26 cellular contexts compared by ENCODE assay signal in the genomic region with DNA sequence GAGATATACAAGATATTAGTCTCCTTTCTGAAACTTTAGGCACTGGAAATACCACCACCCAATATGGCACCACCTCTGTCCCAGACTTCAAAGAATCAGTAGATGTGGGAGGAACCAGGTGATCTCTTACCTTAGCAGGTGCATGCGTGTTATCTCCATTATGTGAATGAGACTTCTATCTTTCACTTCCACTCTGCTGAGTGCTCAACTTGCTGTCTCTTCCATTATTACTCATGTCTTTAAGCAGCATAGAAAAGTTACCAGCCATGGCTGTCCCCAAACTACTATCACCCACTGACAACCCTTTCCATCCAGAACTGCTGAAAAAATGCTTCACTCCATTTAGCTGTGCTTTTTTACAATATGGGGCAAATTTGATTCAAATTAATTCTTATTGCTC.
"Had no signal": no experiment of that assay in that cellular context is flagged by ENCODE, and none has a peak within 500 bp of the region (broad histone marks: within the 10 kb centered on the region; RNA-seq: fewer than 3 reads in every experiment).

No MANE protein-coding gene starts in this region.

- DNase-seq: activated CD4-positive, alpha-beta memory T cell treated with anti-CD3 and anti-CD28 coated beads for 36 hours; activated CD4-positive, alpha-beta T cell treated with anti-CD3 and anti-CD28 coated beads, Interleukin-2, amount 10 ng/mL, durations not matched to agents 24 days and 14 days; activated CD4-positive, CD25-positive, alpha-beta regulatory T cell treated with anti-CD3 and anti-CD28 coated beads, Interleukin-2, amount 50 U/mL, for 72 hours; activated CD8-positive, alpha-beta memory T cell treated with anti-CD3 and anti-CD28 coated beads, Interleukin-2, amount 50 U/mL, for 4 hours; activated effector memory CD4-positive, alpha-beta T cell treated with Interleukin-2 at 50 U/mL for 16 hours; activated naive CD4-positive, alpha-beta T cell treated with Interleukin-2 at 50 U/mL for 16 hours; activated naive CD8-positive, alpha-beta T cell treated with anti-CD3 and anti-CD28 coated beads, Interleukin-2, amount 10 ng/mL, durations not matched to agents 7 days and 5 days; activated T-cell treated with anti-CD3 and anti-CD28 coated beads, Interleukin-2, amount 50 U/mL, for 72 hours; adrenal gland; anterior cingulate cortex; caudate nucleus; Karpas-422; MM.1S; NCI-H1105; NCI-H1436; NCI-H1694 treated with DMSO at 0.1 percent for 48 hours; NCI-H2029 treated with DMSO at 0.1 percent for 48 hours; NCI-H345; NCI-H510A; NCI-H526 treated with DMSO at 0.1 percent for 48 hours; NCI-H82; Peyer's patch; SHP77 treated with DMSO at 0.1 percent for 48 hours; T-helper 17 cell; T-helper 9 cell had no signal

- ATAC-seq: activated T-cell treated with anti-CD3 and anti-CD28 coated beads, Interleukin-2, amount 50 U/mL, for 72 hours; T-helper 17 cell; WTC11 had no signal

- H3K36me3 Mint-ChIP-seq: activated CD4-positive, alpha-beta memory T cell treated with anti-CD3 and anti-CD28 coated beads for 36 hours; activated naive CD8-positive, alpha-beta T cell treated with anti-CD3 and anti-CD28 coated beads, Interleukin-2, amount 10 ng/mL, durations not matched to agents 7 days and 5 days; WTC11 had no signal

- H3K27ac Mint-ChIP-seq: activated CD4-positive, alpha-beta memory T cell treated with anti-CD3 and anti-CD28 coated beads for 36 hours; activated CD4-positive, alpha-beta T cell treated with anti-CD3 and anti-CD28 coated beads, Interleukin-2, amount 10 ng/mL, durations not matched to agents 24 days and 14 days; activated naive CD8-positive, alpha-beta T cell treated with anti-CD3 and anti-CD28 coated beads, Interleukin-2, amount 10 ng/mL, durations not matched to agents 7 days and 5 days; activated T-cell treated with anti-CD3 and anti-CD28 coated beads, Interleukin-2, amount 50 U/mL, for 72 hours; T-helper 17 cell; WTC11 had no signal

- H3K9me3 Mint-ChIP-seq: activated CD4-positive, alpha-beta memory T cell treated with anti-CD3 and anti-CD28 coated beads for 36 hours; activated CD4-positive, alpha-beta T cell treated with anti-CD3 and anti-CD28 coated beads, Interleukin-2, amount 10 ng/mL, durations not matched to agents 24 days and 14 days; activated naive CD8-positive, alpha-beta T cell treated with anti-CD3 and anti-CD28 coated beads, Interleukin-2, amount 10 ng/mL, durations not matched to agents 7 days and 5 days; activated T-cell treated with anti-CD3 and anti-CD28 coated beads, Interleukin-2, amount 50 U/mL, for 72 hours had no signal

- H3K4me1 Mint-ChIP-seq: WTC11 had no signal

- H3K4me3 Mint-ChIP-seq: activated CD4-positive, alpha-beta memory T cell treated with anti-CD3 and anti-CD28 coated beads for 36 hours; activated CD4-positive, alpha-beta T cell treated with anti-CD3 and anti-CD28 coated beads, Interleukin-2, amount 10 ng/mL, durations not matched to agents 24 days and 14 days; activated naive CD8-positive, alpha-beta T cell treated with anti-CD3 and anti-CD28 coated beads, Interleukin-2, amount 10 ng/mL, durations not matched to agents 7 days and 5 days; T-helper 17 cell; WTC11 had no signal
